ENCODE assay signal across 1 cellular context in genomic region chr17:36545093-36545464, GRCh38.
TF ChIP-seq lines count a peak whose summit lies in the region.

No MANE protein-coding gene starts in this region.

TF ChIP-seq in A549, 52 proteins besides CTCF, POLR2A, EP300 and RAD21 (continued from another document):
- peak; percentile 9; the same call in 1 of the 3 replicates for TF ChIP-seq BCL3 (IDR thresholded peaks at IDR 0.05)
- peak; percentile 70; a peak in 3 of 5 replicates for TF ChIP-seq JUN (IDR thresholded peaks at IDR 0.05)
